Comparison of ENCODE assay signal across 19 cellular contexts in genomic region chr2:190571666-190572065, GRCh38. TPM values are rescaled to one million over a fixed set of nuclear protein-coding genes. Genes with fewer than 3 reads are reported as not detected.
DNase-seq lines count a peak whose midpoint lies in the region; ATAC-seq, FAIRE-seq and TF ChIP-seq lines count a peak whose summit lies in the region.
"Had no signal": no experiment of that assay in that cellular context is flagged by ENCODE, and none has a peak within 500 bp of the region (broad histone marks: within the 10 kb centered on the region; RNA-seq: fewer than 3 reads in every experiment).

No MANE protein-coding gene starts in this region.

- H3K27me3 Mint-ChIP-seq in activated T-cell treated with anti-CD3 and anti-CD28 coated beads, Interleukin-2, amount 50 U/mL, for 4 hours (ENCODE audit: low read depth): no peaks in the 10 kb centered on the region
- H3K27me3 Mint-ChIP-seq: activated CD4-positive, alpha-beta T cell treated with anti-CD3 and anti-CD28 coated beads, Interleukin-2, amount 10 ng/mL, durations not matched to agents 24 days and 14 days; activated naive CD8-positive, alpha-beta T cell; stimulated activated naive CD8-positive, alpha-beta T cell treated with anti-CD3 and anti-CD28 coated beads, Interleukin-15, Interleukin-2, amounts not matched to agents 100 ng/mL and 50 ng/mL, for 24 hours had no signal

- H3K4me3 Mint-ChIP-seq in activated T-cell treated with anti-CD3 and anti-CD28 coated beads, Interleukin-2, amount 50 U/mL, for 4 hours: no peak overlapping the region
- H3K4me3 Mint-ChIP-seq: activated CD4-positive, alpha-beta T cell treated with anti-CD3 and anti-CD28 coated beads, Interleukin-2, amount 10 ng/mL, durations not matched to agents 24 days and 14 days; activated naive CD8-positive, alpha-beta T cell; stimulated activated naive CD8-positive, alpha-beta T cell treated with anti-CD3 and anti-CD28 coated beads, Interleukin-15, Interleukin-2, amounts not matched to agents 100 ng/mL and 50 ng/mL, for 24 hours had no signal

- POLR2A ChIA-PET in GM12878 (lab: Charles Lee): interaction anchor here (2.9 kb wide), 1 partner anchor 9 kb away, joined by 10 read pairs; no protein-coding TSS in a partner anchor

- no peak overlapping the region for H3K4me2 ChIP-seq in GM12878 (ENCODE audit: control insufficient read depth, insufficient read depth)

- H4K20me1 ChIP-seq in GM12878 (ENCODE audit: control insufficient read depth, insufficient read depth): no peaks in the 10 kb centered on the region

- ATAC-seq in GM12878 (peak; percentile 47; the same call in 2 of the 3 replicates), HG02763 (IDR thresholded peaks at IDR 0.05; ENCODE audit: unreplicated experiment) (no peak)
- ATAC-seq in activated T-cell treated with anti-CD3 and anti-CD28 coated beads, Interleukin-2, amount 50 U/mL, for 4 hours: no peak
- ATAC-seq: Panc1 had no signal

- peaks cover 14% of the 10 kb centered on the region for H3K4me1 Mint-ChIP-seq in activated T-cell treated with anti-CD3 and anti-CD28 coated beads, Interleukin-2, amount 50 U/mL, for 4 hours (ENCODE audit: low read depth)

- SMC1A ChIA-PET in GM12878 (lab: Charles Lee; ENCODE audit: uncharacterized antibody, unreplicated experiment): interaction anchor here (1.1 to 2.3 kb wide), 6 partner anchors 9 to 255 kb away, joined by 3 to 13 read pairs (median 4); no protein-coding TSS in a partner anchor

- H3K79me2 ChIP-seq in GM12878 (ENCODE audit: control insufficient read depth, insufficient read depth, low read length): no peaks in the 10 kb centered on the region

- H3K9me3 ChIP-seq in GM12878 (replicated peaks; ENCODE audit: control insufficient read depth, insufficient read depth, low read length): peaks cover 3% of the 10 kb centered on the region
- H3K9me3 ChIP-seq: pancreas had no signal

- DNase-seq in ELF-1 (ENCODE audit: low read depth, low spot score) (peak; percentile 27), NCI-H226 (peak; percentile 57), GM12878 (ENCODE audit: low read depth, low spot score) (no peak), kidney tubule cell (ENCODE audit: low spot score) (peak; percentile 33), activated gamma-delta T cell (lab: John Stamatoyannopoulos, UW) (no peak), HT-29 (ENCODE audit: low spot score) (no peak)
- no peak for DNase-seq in activated T-cell treated with anti-CD3 and anti-CD28 coated beads, Interleukin-2, amount 50 U/mL, for 4 hours
- DNase-seq: activated CD4-positive, alpha-beta T cell treated with anti-CD3 and anti-CD28 coated beads, Interleukin-2, amount 10 ng/mL, durations not matched to agents 24 days and 14 days; activated T-cell treated with anti-CD3 and anti-CD28 coated beads, Interleukin-2, amount 50 U/mL, for 1 hour; caudate nucleus; GOT3; NCI-H1417 treated with DMSO at 0.1 percent for 48 hours; pancreas; spleen; T-helper 2 cell had no signal

- no peak for TF ChIP-seq CTCF in GM12878 (IDR thresholded peaks at IDR 0.05 in 2 of 3, conservative IDR thresholded peaks at IDR 0.05 in 1 of 3; ENCODE audit: control insufficient read depth in 2 of 3, extremely low read depth in 1 of 3, insufficient read depth in 1 of 3, low read depth in 3 of 3, low read length in 3 of 3)

- no peak for TF ChIP-seq RAD21 in GM12878 (IDR thresholded peaks at IDR 0.05; ENCODE audit: insufficient read depth, low read depth, low read length)

- RAD21 ChIA-PET in GM12878 (lab: Charles Lee; ENCODE audit: unreplicated experiment): interaction anchor here (0.7 to 1.6 kb wide), 5 partner anchors 10 to 38 kb away, joined by 3 to 5 read pairs (median 3); no protein-coding TSS in a partner anchor

- in situ Hi-C loops in GM12878 (cut with MboI): no loop called here

- no peak for TF ChIP-seq EP300 in GM12878 (IDR thresholded peaks at IDR 0.05; ENCODE audit: borderline replicate concordance in 1 of 2, control insufficient read depth in 1 of 2, low read depth in 2 of 2, low read length in 2 of 2)

- no peak overlapping the region for H3K9ac ChIP-seq in GM12878 (ENCODE audit: control insufficient read depth, insufficient read depth, low read length)

- no peak overlapping the region for H3K27ac ChIP-seq in GM12878 (ENCODE audit: control insufficient read depth, insufficient read depth)
- H3K27ac ChIP-seq: pancreas, spleen had no signal

- no TSS peak for BruUV-seq in GM12878 (replicated peaks; lab: Mats Ljungman, UMichigan)

- H3K36me3 ChIP-seq in GM12878 (ENCODE audit: control insufficient read depth in 2 of 2, insufficient read depth in 2 of 2, low read length in 1 of 2): no peaks in the 10 kb centered on the region
- H3K36me3 ChIP-seq: pancreas, spleen had no signal

- FAIRE-seq in GM12878 (lab: Jason Lieb, UNC): no peak
- FAIRE-seq: pancreas had no signal

- CTCF ChIA-PET in GM12878 (lab: Yijun Ruan, JAX): interaction anchor here (1.5 kb wide), 1 partner anchor 50 kb away, joined by 4 read pairs; no protein-coding TSS in a partner anchor

- H3K9me3 Mint-ChIP-seq in activated T-cell treated with anti-CD3 and anti-CD28 coated beads, Interleukin-2, amount 50 U/mL, for 4 hours: peaks cover 12% of the 10 kb centered on the region

- TF ChIP-seq POLR2A in GM12878 (IDR thresholded peaks at IDR 0.05; ENCODE audit: low read depth, low read length): no peak

- H2AFZ ChIP-seq in GM12878 (ENCODE audit: control insufficient read depth, low read depth, low read length): no peak overlapping the region

- H3K4me3 ChIP-seq in GM12878: no peak overlapping the region
- H3K4me3 ChIP-seq: pancreas, spleen had no signal

- H3K27me3 ChIP-seq in GM12878 (replicated peaks in 1 of 2; ENCODE audit: control insufficient read depth in 2 of 2, insufficient read depth in 2 of 2, low read length in 1 of 2): no peaks in the 10 kb centered on the region
- H3K27me3 ChIP-seq: pancreas, spleen had no signal

- no peaks in the 10 kb centered on the region for H3K36me3 Mint-ChIP-seq in activated T-cell treated with anti-CD3 and anti-CD28 coated beads, Interleukin-2, amount 50 U/mL, for 4 hours (ENCODE audit: insufficient read depth)

- H3K4me1 ChIP-seq in GM12878 (ENCODE audit: control insufficient read depth, insufficient read depth, low read length): no peaks in the 10 kb centered on the region
- H3K4me1 ChIP-seq: pancreas had no signal

- intact Hi-C loops in GM12878 (cut with micrococcal nuclease; ENCODE audit: unreplicated experiment): no loop called here

TF ChIP-seq in GM12878, 131 proteins besides CTCF, POLR2A, EP300 and RAD21:
- TF ChIP-seq SUZ12 (IDR thresholded peaks at IDR 0.05; ENCODE audit: unreplicated experiment) (no peak), TCF3 (IDR thresholded peaks at IDR 0.05; ENCODE audit: borderline replicate concordance, insufficient read depth, low read depth, low read length) (no peak), TBL1XR1 (IDR thresholded peaks at IDR 0.05; ENCODE audit: low read depth, low read length) (no peak)
TF ChIP-seq in GM12878: peak in this region for 0.

RNA-seq across cellular contexts. Expression of gene NEMP2, which starts 37.1 kb away (rescaled TPM):
- 35.7 and 37.8 TPM in 2 replicates for total RNA-seq in GM12878 (2013; cell fraction: nucleolus; rRNA removed)
- 7.9 and 12.6 TPM in 2 replicates for total RNA-seq in GM12878 (2014; rRNA removed)
- total RNA-seq in GM12878 (2014; rRNA removed; fragmentation: Illumina TruSeq; extraction: Trizol): 8.3 and 11.6 TPM in 2 replicates
- 10.4 and 12.6 TPM in 2 replicates for total RNA-seq in GM12878 (2021)
- polyA plus RNA-seq in GM12878 (2011; ENCODE audit: low read depth): 3.2 TPM
- 12.9 and 19.0 TPM in 2 replicates for polyA plus RNA-seq in GM12878 (2011; rRNA removed)
- polyA plus RNA-seq in GM12878 (2011; cell fraction: cytosol; rRNA removed): 6.1 and 6.5 TPM in 2 replicates
- polyA plus RNA-seq in GM12878 (2011; cell fraction: nucleus; rRNA removed): 7.3 and 9.0 TPM in 2 replicates
- polyA plus RNA-seq in GM12878 (2012): 4.9 and 7.1 TPM in 2 replicates
- polyA plus RNA-seq in GM12878 (2014; fragmentation: Illumina TruSeq; extraction: Trizol): 7.6 and 9.7 TPM in 2 replicates
- polyA plus RNA-seq in GM12878 (2014; fragmentation: Nextera tagmentation; extraction: Ambion mirVana): 1 to 10 TPM; 2.3 to 3.6 TPM
- polyA plus RNA-seq in GM12878 (2014; rRNA removed): 6.5 and 7.0 TPM in 2 replicates
- 10 to 100 TPM; 12.5 to 14.0 TPM for polyA plus RNA-seq in GM12878 (2016; fragmentation: Nextera tagmentation; extraction: Ambion mirVana)
- polyA minus RNA-seq in GM12878 (2011; rRNA and poly(A)+ RNA removed): 22.3 and 31.5 TPM in 2 replicates
- polyA minus RNA-seq in GM12878 (2011; cell fraction: cytosol; rRNA and poly(A)+ RNA removed): 7.4 and 10.7 TPM in 2 replicates
- 33.4 and 44.8 TPM in 2 replicates for polyA minus RNA-seq in GM12878 (2011; cell fraction: nucleus; rRNA and poly(A)+ RNA removed)
- 1 to 10 TPM; 6.8 to 8.6 (median 8.5) TPM for total RNA-seq in activated T-cell treated with anti-CD3 and anti-CD28 coated beads, Interleukin-2, amount 50 U/mL, for 4 hours
- 1.7 and 2.0 TPM in 2 replicates for total RNA-seq in HT-29 (2014; rRNA removed; shearing (Covaris generic))

Comparison
In these comparisons a context has a peak if more than half of its experiments do, and no peak if none do; other contexts are left out.
1. DNase-seq: peak in ELF-1 (single experiment), NCI-H226 (single experiment) and kidney tubule cell (single experiment); none in GM12878 (single experiment), activated gamma-delta T cell (single experiment), activated T-cell treated with anti-CD3 and anti-CD28 coated beads, Interleukin-2, amount 50 U/mL, for 4 hours (single experiment) and HT-29 (single experiment).